8 cellular contexts compared by ENCODE assay signal in the genomic region with DNA sequence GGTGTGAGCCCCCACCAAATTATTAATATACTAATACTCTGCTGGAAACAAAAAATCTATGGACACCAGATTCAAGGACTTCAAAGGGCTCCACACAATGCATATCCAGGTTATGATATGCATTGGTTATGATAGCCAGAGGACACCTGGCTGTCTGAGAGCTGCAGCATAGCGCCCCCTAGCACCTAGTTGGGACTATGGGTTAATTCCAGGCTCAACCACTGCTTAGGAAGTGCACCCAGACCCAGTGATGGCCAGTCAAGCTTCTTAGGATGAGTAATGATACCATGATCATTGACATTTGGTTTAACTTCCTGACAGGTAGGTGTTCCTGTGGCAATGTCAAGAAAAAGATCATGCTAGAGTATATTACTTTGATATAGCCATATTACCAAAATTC. TPM values are rescaled to one million over a fixed set of nuclear protein-coding genes. Genes with fewer than 3 reads are reported as not detected.
DNase-seq lines count a peak whose midpoint lies in the region; ATAC-seq and TF ChIP-seq lines count a peak whose summit lies in the region.

No MANE protein-coding gene starts in this region.

- BruUV-seq in mammary epithelial cell (replicated peaks; lab: Mats Ljungman, UMichigan) = no TSS peak

- no peaks in the 10 kb centered on the region for H3K36me3 ChIP-seq in mammary epithelial cell (ENCODE audit: insufficient read depth, low read length)

- no peak overlapping the region for H3K27ac ChIP-seq in mammary epithelial cell (ENCODE audit: insufficient read depth, low read depth, low read length)

- no peak overlapping the region for H3K4me3 ChIP-seq in mammary epithelial cell (replicated peaks in 1 of 3; ENCODE audit: insufficient read depth in 1 of 3, low read depth in 2 of 3, low read length in 3 of 3)

- no peak overlapping the region for H3K27ac Mint-ChIP-seq in activated T-cell treated with anti-CD3 and anti-CD28 coated beads, Interleukin-2, amount 50 U/mL, for 72 hours

- TF ChIP-seq CTCF in mammary epithelial cell (conservative IDR thresholded peaks at IDR 0.05 in 1 of 2, IDR thresholded peaks at IDR 0.05 in 1 of 2; ENCODE audit: extremely low read depth in 1 of 2, insufficient read depth in 1 of 2, low read depth in 1 of 2, low read length in 2 of 2) = peak; percentile 39 to 49

- 7% methylated on average over 1 of the region's 1 CpG for WGBS in mammary epithelial cell (ENCODE audit: low coverage, missing lambda C conversion rate)

- no peak overlapping the region for H3K9ac ChIP-seq in mammary epithelial cell (ENCODE audit: insufficient read depth, low read length)

- H3K79me2 ChIP-seq in mammary epithelial cell (ENCODE audit: insufficient read depth, low read length) = no peaks in the 10 kb centered on the region

- no peak overlapping the region for H2AFZ ChIP-seq in mammary epithelial cell (ENCODE audit: low read depth, low read length)

- H3K27me3 Mint-ChIP-seq in activated T-cell treated with anti-CD3 and anti-CD28 coated beads, Interleukin-2, amount 50 U/mL, for 72 hours (ENCODE audit: low read depth) = peaks cover 56% of the 10 kb centered on the region

- ATAC-seq in activated T-cell treated with anti-CD3 and anti-CD28 coated beads, Interleukin-2, amount 50 U/mL, for 72 hours (replicated peaks in 1 of 2) = peak in 1 of 2 donors; percentile 23
- ATAC-seq in GM21515 (IDR thresholded peaks at IDR 0.05; ENCODE audit: unreplicated experiment) = no peak

- H3K4me2 ChIP-seq in mammary epithelial cell (ENCODE audit: insufficient read depth, low read depth, low read length) = no peak overlapping the region

- intact Hi-C loops in mammary epithelial cell (cut with micrococcal nuclease) = no loop called here

- H3K4me1 Mint-ChIP-seq in activated T-cell treated with anti-CD3 and anti-CD28 coated beads, Interleukin-2, amount 50 U/mL, for 72 hours (ENCODE audit: low read depth) = peaks cover 21% of the 10 kb centered on the region

- no peaks in the 10 kb centered on the region for H3K9me3 ChIP-seq in mammary epithelial cell (replicated peaks; ENCODE audit: insufficient read depth, low read length)

- dilution Hi-C loops in mammary epithelial cell (cut with HindIII; ENCODE audit: low sequenced_read_pairs) = no loop called here

- in situ Hi-C loops in mammary epithelial cell (cut with MboI; ENCODE audit: low sequenced_read_pairs in 2 of 2) = no loop called here

- peaks cover 14% of the 10 kb centered on the region for H3K4me1 ChIP-seq in mammary epithelial cell (ENCODE audit: insufficient read depth, low read length)

- H3K27me3 ChIP-seq in mammary epithelial cell (ENCODE audit: insufficient read depth, low read length) = peaks cover 11% of the 10 kb centered on the region

- H4K20me1 ChIP-seq in mammary epithelial cell (ENCODE audit: insufficient read depth, low read length) = no peaks in the 10 kb centered on the region

- DNase-seq in activated T-cell treated with anti-CD3 and anti-CD28 coated beads, Interleukin-2, amount 50 U/mL, for 72 hours = peak; percentile 12 to 15
- DNase-seq in activated T-cell treated with anti-CD3 and anti-CD28 coated beads for 4 hours = no peak
- peak; percentile 36 for DNase-seq in NAMALWA (ENCODE audit: low spot score)
- no peak for DNase-seq in mammary epithelial cell
- peak; percentile 40 for DNase-seq in stimulated activated CD8-positive, alpha-beta memory T cell treated with anti-CD3 and anti-CD28 coated beads, Interleukin-4, amount 100 ng/mL, for 48 hours
- no peak for DNase-seq in Kasumi-1 (lab: John Stamatoyannopoulos, UW)
- no peak for DNase-seq in DMS79 (lab: John Stamatoyannopoulos, UW)

- H3K4me3 Mint-ChIP-seq in activated T-cell treated with anti-CD3 and anti-CD28 coated beads, Interleukin-2, amount 50 U/mL, for 72 hours = no peak overlapping the region

- peaks cover 4% of the 10 kb centered on the region in 2 donors for H3K36me3 Mint-ChIP-seq in activated T-cell treated with anti-CD3 and anti-CD28 coated beads, Interleukin-2, amount 50 U/mL, for 72 hours (ENCODE audit: insufficient read depth in 2 of 2)

- CTCF ChIA-PET in mammary epithelial cell (lab: Charles Lee; ENCODE audit: low non-redundant PET) = no interaction called here

- peaks cover 3 to 4% of the 10 kb centered on the region in 2 donors for H3K9me3 Mint-ChIP-seq in activated T-cell treated with anti-CD3 and anti-CD28 coated beads, Interleukin-2, amount 50 U/mL, for 72 hours

RNA-seq across cellular contexts. Expression of gene FRZB, which starts 3.8 kb away (rescaled TPM):
- not detected for total RNA-seq in activated T-cell treated with anti-CD3 and anti-CD28 coated beads, Interleukin-2, amount 50 U/mL, for 72 hours
- total RNA-seq in mammary epithelial cell = under 1 TPM; 0.09 to 0.17 TPM
- polyA plus RNA-seq in mammary epithelial cell = not detected
- not detected for polyA minus RNA-seq in mammary epithelial cell

Comparison
In these comparisons a context has a peak if more than half of its experiments do, and no peak if none do; other contexts are left out.
1. DNase-seq: peak in activated T-cell treated with anti-CD3 and anti-CD28 coated beads, Interleukin-2, amount 50 U/mL, for 72 hours (2 of 2), NAMALWA (single experiment) and stimulated activated CD8-positive, alpha-beta memory T cell treated with anti-CD3 and anti-CD28 coated beads, Interleukin-4, amount 100 ng/mL, for 48 hours (single experiment); none in activated T-cell treated with anti-CD3 and anti-CD28 coated beads for 4 hours (single experiment), mammary epithelial cell (single experiment), Kasumi-1 (0 of 2) and DMS79 (single experiment).